35 cellular contexts compared by ENCODE assay signal in the genomic region with DNA sequence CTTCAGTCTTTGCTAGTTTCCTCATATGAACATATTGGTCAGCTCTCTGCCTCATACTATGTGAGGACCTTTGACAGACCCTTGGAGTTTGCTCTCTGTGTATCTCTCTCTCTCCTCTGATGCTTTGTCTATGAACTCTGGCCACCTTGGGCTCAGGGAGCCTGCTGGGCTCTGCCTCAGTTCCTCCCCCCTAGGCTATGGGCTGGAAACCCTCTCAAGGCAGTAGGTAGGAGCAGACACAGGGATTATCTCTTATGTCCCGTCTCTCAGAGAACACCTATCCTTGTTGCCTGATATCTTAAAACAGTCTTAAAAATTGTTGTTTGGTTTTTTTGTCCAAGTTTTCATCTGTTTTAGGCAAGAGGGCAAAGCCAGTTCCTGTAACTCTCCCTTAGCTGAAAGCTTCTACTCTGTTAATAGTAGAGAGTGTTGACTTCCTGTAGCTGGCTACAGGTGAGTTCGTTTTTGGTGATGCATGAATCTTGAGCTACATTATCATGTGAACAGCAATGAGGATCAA.
"Had no signal": no experiment of that assay in that cellular context is flagged by ENCODE, and none has a peak within 500 bp of the region (broad histone marks: within the 10 kb centered on the region; RNA-seq: fewer than 3 reads in every experiment).

No MANE protein-coding gene starts in this region.

- H3K36me3 ChIP-seq: MG63 had no signal

- DNase-seq: Karpas-422, Kasumi-1, MG63, MM.1S, MV-4-11, NCI-H1048, NCI-H1092, NCI-H1092 treated with DMSO at 0.1 percent for 48 hours, NCI-H1105, NCI-H1105 treated with DMSO at 0.1 percent for 48 hours, NCI-H1417, NCI-H1417 treated with DMSO at 0.1 percent for 48 hours, NCI-H1436, NCI-H1436 treated with DMSO at 0.1 percent for 48 hours, NCI-H146, NCI-H1694, NCI-H1694 treated with DMSO at 0.1 percent for 48 hours, NCI-H187, NCI-H187 treated with DMSO at 0.1 percent for 48 hours, NCI-H1930, NCI-H2029, NCI-H2029 treated with DMSO at 0.1 percent for 48 hours, NCI-H2081, NCI-H2081 treated with DMSO at 0.1 percent for 48 hours, NCI-H2107, NCI-H2171, NCI-H2171 treated with DMSO at 0.1 percent for 48 hours, NCI-H2227 treated with DMSO at 0.1 percent for 48 hours, NCI-H226, NCI-H345, NCI-H446, NCI-H446 treated with DMSO at 0.1 percent for 48 hours, NCI-H510A, NCI-H510A treated with DMSO at 0.1 percent for 48 hours, NCI-H524 had no signal

- H3K27me3 ChIP-seq: MG63 had no signal

- H3K4me3 ChIP-seq: MG63 had no signal
